In the genomic region with DNA sequence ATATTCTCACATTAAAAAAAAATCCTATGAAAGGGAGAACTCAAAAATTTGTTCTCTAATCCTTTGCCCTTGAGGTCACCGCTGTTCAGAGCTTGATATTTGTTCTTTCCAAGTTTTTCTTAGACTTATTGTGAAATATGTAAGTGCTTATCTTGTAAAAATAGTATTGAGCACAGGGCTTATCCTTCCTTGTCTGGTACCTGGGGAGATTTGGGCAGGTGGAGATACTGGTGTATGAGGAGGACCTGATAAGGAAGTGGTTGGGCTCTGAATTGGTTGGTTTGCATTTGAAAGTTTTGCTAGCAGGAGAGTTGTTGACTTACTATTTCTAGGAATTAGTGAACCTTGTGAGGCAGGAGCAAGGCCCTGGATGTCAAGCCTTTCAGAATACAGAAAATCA, we compare ENCODE assay signal across 1 cellular context.
A peak's percentile ranks its signal among the peaks of the same experiment; 100 is the strongest.
TF ChIP-seq lines count a peak whose summit lies in the region.

No MANE protein-coding gene starts in this region.

TF ChIP-seq in K562, 482 proteins besides CTCF, POLR2A, EP300 and RAD21 (continued from another document):
- TF ChIP-seq STAT5B (CRISPR knock-in tag; IDR thresholded peaks at IDR 0.05) (no peak), NCOR1 (IDR thresholded peaks at IDR 0.05) (peak; percentile 58; the same call in 1 of the 2 replicates), KLF16 (IDR thresholded peaks at IDR 0.05) (peak; percentile 53; the same call in 1 of the 2 replicates), CBFA2T2 (conservative IDR thresholded peaks at IDR 0.05) (peak; percentile 74), ZNF217 (CRISPR knock-in tag; IDR thresholded peaks at IDR 0.05) (no peak)
